In genomic region chr16:66754211-66754610, GRCh38 we compare ENCODE assay signal across 37 cellular contexts. TPM values are rescaled to one million over a fixed set of nuclear protein-coding genes. Genes with fewer than 3 reads are reported as not detected.
"Had no signal": no experiment of that assay in that cellular context is flagged by ENCODE, and none has a peak within 500 bp of the region (broad histone marks: within the 10 kb centered on the region; RNA-seq: fewer than 3 reads in every experiment).

No MANE protein-coding gene starts in this region.

- H3K4me3 ChIP-seq: MG63 had no signal

- DNase-seq: Karpas-422, Kasumi-1, MG63, MM.1S, MV-4-11, NCI-H1048, NCI-H1092, NCI-H1092 treated with DMSO at 0.1 percent for 48 hours, NCI-H1105, NCI-H1105 treated with DMSO at 0.1 percent for 48 hours, NCI-H1417, NCI-H1417 treated with DMSO at 0.1 percent for 48 hours, NCI-H1436, NCI-H1436 treated with DMSO at 0.1 percent for 48 hours, NCI-H146, NCI-H1694, NCI-H1694 treated with DMSO at 0.1 percent for 48 hours, NCI-H187, NCI-H187 treated with DMSO at 0.1 percent for 48 hours, NCI-H1930, NCI-H2029, NCI-H2029 treated with DMSO at 0.1 percent for 48 hours, NCI-H2081, NCI-H2081 treated with DMSO at 0.1 percent for 48 hours, NCI-H2107, NCI-H2171, NCI-H2171 treated with DMSO at 0.1 percent for 48 hours, NCI-H2227 treated with DMSO at 0.1 percent for 48 hours, NCI-H226, NCI-H345, NCI-H446, NCI-H446 treated with DMSO at 0.1 percent for 48 hours, NCI-H510A, NCI-H510A treated with DMSO at 0.1 percent for 48 hours, NCI-H524 had no signal

- H3K9me3 ChIP-seq: MG63 had no signal

RNA-seq across cellular contexts. Expression of gene TERB1, which starts 47.2 kb away (rescaled TPM):
- total RNA-seq: LHCN-M2, M059J had no signal
